ENCODE assay signal across 11 cellular contexts in the genomic region with DNA sequence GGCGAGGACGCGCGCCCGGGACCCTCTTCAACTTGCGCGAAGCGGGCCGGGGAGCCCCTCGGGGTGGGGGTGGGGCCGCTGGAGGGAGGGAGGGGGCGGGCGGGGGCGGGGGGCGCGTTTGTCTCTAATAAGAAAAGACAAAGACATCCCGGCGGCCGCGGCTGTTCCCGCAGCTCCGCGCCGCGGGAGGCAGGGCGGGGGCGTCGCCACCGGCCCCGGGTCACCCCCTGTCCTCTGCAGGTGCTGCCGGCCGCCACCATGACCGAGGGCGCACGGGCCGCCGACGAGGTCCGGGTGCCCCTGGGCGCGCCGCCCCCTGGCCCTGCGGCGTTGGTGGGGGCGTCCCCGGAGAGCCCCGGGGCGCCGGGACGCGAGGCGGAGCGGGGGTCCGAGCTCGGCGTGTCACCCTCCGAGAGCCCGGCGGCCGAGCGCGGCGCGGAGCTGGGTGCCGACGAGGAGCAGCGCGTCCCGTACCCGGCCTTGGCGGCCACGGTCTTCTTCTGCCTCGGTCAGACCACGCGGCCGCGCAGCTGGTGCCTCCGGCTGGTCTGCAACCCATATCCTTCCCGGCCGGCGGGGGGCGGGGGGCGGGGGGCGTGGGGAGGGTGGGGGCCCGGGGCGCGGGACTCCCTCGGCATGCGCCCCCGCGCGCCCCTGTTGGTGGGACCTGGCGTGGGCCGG. TPM values are rescaled to one million over a fixed set of nuclear protein-coding genes. Genes with fewer than 3 reads are reported as not detected.
DNase-seq lines count a peak whose midpoint lies in the region; ATAC-seq and TF ChIP-seq lines count a peak whose summit lies in the region.
"Had no signal": no experiment of that assay in that cellular context is flagged by ENCODE, and none has a peak within 500 bp of the region (broad histone marks: within the 10 kb centered on the region; RNA-seq: fewer than 3 reads in every experiment).

No MANE protein-coding gene starts in this region.

- H3K4me3 ChIP-seq in dorsolateral prefrontal cortex (peak overlapping the region in 38 of 59 donors; percentile 4 to 57 (median 36)), muscle layer of colon (ENCODE audit: low read depth in 1 of 2, low read length in 2 of 2) (peak overlapping the region; percentile 55 to 63)

- H3K36me3 Mint-ChIP-seq in natural killer cell = no peaks in the 10 kb centered on the region
- no peaks in the 10 kb centered on the region for H3K36me3 Mint-ChIP-seq in natural killer cell treated with Interleukin-12 subunit alpha and Interleukin-12 subunit beta and Interleukin-15 and Interleukin-18, amount 100 ng/mL, for 72 hours
- H3K36me3 Mint-ChIP-seq: CD4-positive, CD25-positive, alpha-beta regulatory T cell; mesothelial cell of epicardium had no signal

- no peaks in the 10 kb centered on the region for H3K4me1 Mint-ChIP-seq in natural killer cell
- no peaks in the 10 kb centered on the region for H3K4me1 Mint-ChIP-seq in natural killer cell treated with Interleukin-12 subunit alpha and Interleukin-12 subunit beta and Interleukin-15 and Interleukin-18, amount 100 ng/mL, for 72 hours (ENCODE audit: low read depth in 2 of 2)

- H3K27ac Mint-ChIP-seq in natural killer cell = no peak overlapping the region
- H3K27ac Mint-ChIP-seq in natural killer cell treated with Interleukin-12 subunit alpha and Interleukin-12 subunit beta and Interleukin-15 and Interleukin-18, amount 100 ng/mL, for 72 hours = no peak overlapping the region
- H3K27ac Mint-ChIP-seq: CD4-positive, CD25-positive, alpha-beta regulatory T cell had no signal

- H3K27ac ChIP-seq in dorsolateral prefrontal cortex = peak overlapping the region in 1 of 59 donors; percentile 2
- peak overlapping the region; percentile 83 for H3K27ac ChIP-seq in muscle layer of colon (ENCODE audit: low read depth, low read length)

- ATAC-seq in natural killer cell = no peak
- no peak for ATAC-seq in natural killer cell treated with Interleukin-12 subunit alpha and Interleukin-12 subunit beta and Interleukin-15 and Interleukin-18, amount 100 ng/mL, for 72 hours
- no peak for ATAC-seq in GM21576 (IDR thresholded peaks at IDR 0.05; ENCODE audit: unreplicated experiment)
- ATAC-seq in HG03139 (IDR thresholded peaks at IDR 0.05; ENCODE audit: unreplicated experiment) = no peak
- no peak for ATAC-seq in HG03342 (IDR thresholded peaks at IDR 0.05; ENCODE audit: unreplicated experiment)

- H3K27me3 Mint-ChIP-seq in natural killer cell (ENCODE audit: low read depth in 2 of 2) = peaks cover 0 to 7% of the 10 kb centered on the region in 2 donors
- H3K27me3 Mint-ChIP-seq in natural killer cell treated with Interleukin-12 subunit alpha and Interleukin-12 subunit beta and Interleukin-15 and Interleukin-18, amount 100 ng/mL, for 72 hours = peaks cover 0 to 5% of the 10 kb centered on the region in 2 donors
- H3K27me3 Mint-ChIP-seq: CD4-positive, CD25-positive, alpha-beta regulatory T cell had no signal

- H3K27me3 ChIP-seq in dorsolateral prefrontal cortex = peaks cover 0 to 59% (median 28%) of the 10 kb centered on the region in 45 donors
- H3K27me3 ChIP-seq in muscle layer of colon (ENCODE audit: control insufficient read depth in 1 of 2, insufficient read depth in 2 of 2, low read length in 2 of 2) = peaks cover 0 to 24% of the 10 kb centered on the region in 2 donors

- peak overlapping the region; percentile 42 for H3K4me3 Mint-ChIP-seq in natural killer cell
- no peak overlapping the region for H3K4me3 Mint-ChIP-seq in natural killer cell treated with Interleukin-12 subunit alpha and Interleukin-12 subunit beta and Interleukin-15 and Interleukin-18, amount 100 ng/mL, for 72 hours

- no peaks in the 10 kb centered on the region for H3K36me3 ChIP-seq in muscle layer of colon (ENCODE audit: insufficient read depth, low read length)

- H3K4me1 ChIP-seq in muscle layer of colon (ENCODE audit: insufficient read depth, low read length) = peaks cover 29% of the 10 kb centered on the region

- H3K9me3 Mint-ChIP-seq in natural killer cell = no peaks in the 10 kb centered on the region
- H3K9me3 Mint-ChIP-seq in natural killer cell treated with Interleukin-12 subunit alpha and Interleukin-12 subunit beta and Interleukin-15 and Interleukin-18, amount 100 ng/mL, for 72 hours = no peaks in the 10 kb centered on the region
- H3K9me3 Mint-ChIP-seq: mesothelial cell of epicardium had no signal

- H3K9ac ChIP-seq in muscle layer of colon (ENCODE audit: low read length) = no peak overlapping the region

- no peak for TF ChIP-seq CTCF in natural killer cell (IDR thresholded peaks at IDR 0.05)
- TF ChIP-seq CTCF in dorsolateral prefrontal cortex (IDR thresholded peaks at IDR 0.05 in 54 of 56, conservative IDR thresholded peaks at IDR 0.05 in 2 of 56; ENCODE audit: low read depth in 1 of 56, partially characterized antibody in 56 of 56) = no peak

- DNase-seq in natural killer cell (no peak), dorsolateral prefrontal cortex (no peak), NCI-H1105 treated with DMSO at 0.1 percent for 48 hours (lab: John Stamatoyannopoulos, UW) (no peak)
- no peak for DNase-seq in natural killer cell treated with Interleukin-12 subunit alpha and Interleukin-12 subunit beta and Interleukin-15 and Interleukin-18, amount 100 ng/mL, for 72 hours (ENCODE audit: low spot score)
- DNase-seq: foreskin melanocyte had no signal

- intact Hi-C loops in natural killer cell (cut with micrococcal nuclease) (no loop called here), dorsolateral prefrontal cortex (cut with DNase I) (no loop called here)

- no peaks in the 10 kb centered on the region for H3K9me3 ChIP-seq in muscle layer of colon (ENCODE audit: low read length)

RNA-seq across cellular contexts. Expression of a gene that starts 0.7 kb away (rescaled TPM):
- 1 to 10 TPM; 1.1 to 1.5 (median 1.3) TPM for total RNA-seq in natural killer cell
- under 1 TPM; 0.21 to 0.31 TPM for total RNA-seq in natural killer cell treated with Interleukin-12 subunit alpha and Interleukin-12 subunit beta and Interleukin-15 and Interleukin-18, amount 100 ng/mL, for 72 hours
- total RNA-seq in dorsolateral prefrontal cortex = 10 to 100 TPM in 22 of 120 experiments, 1 to 10 TPM in 98; 2.5 to 14.6 (median 7.0) TPM

RNA-seq across cellular contexts. Expression of a gene that starts 57.6 kb away (rescaled TPM):
- not detected for total RNA-seq in natural killer cell
- total RNA-seq in natural killer cell treated with Interleukin-12 subunit alpha and Interleukin-12 subunit beta and Interleukin-15 and Interleukin-18, amount 100 ng/mL, for 72 hours = not detected
- total RNA-seq in dorsolateral prefrontal cortex = under 1 TPM in 12 of 120 experiments, not detected in 108; 0.27 to 0.98 (median 0.49) TPM
- total RNA-seq: CD4-positive, CD25-positive, alpha-beta regulatory T cell; mesothelial cell of epicardium had no signal
